In genomic region chr10:88974446-88975376, GRCh38 we compare ENCODE assay signal across 8 cellular contexts. TPM values are rescaled to one million over a fixed set of nuclear protein-coding genes. Genes with fewer than 3 reads are reported as not detected.
DNase-seq lines count a peak whose midpoint lies in the region; ATAC-seq and TF ChIP-seq lines count a peak whose summit lies in the region.

No MANE protein-coding gene starts in this region.

- TF ChIP-seq POLR2A in GM18505 (IDR thresholded peaks at IDR 0.05; ENCODE audit: borderline replicate concordance, extremely low read depth, insufficient read depth, insufficient read length): no peak

- no peaks in the 10 kb centered on the region for H3K9me3 ChIP-seq in thymus (ENCODE audit: control insufficient read depth)

- peaks cover 3% of the 10 kb centered on the region for H3K4me1 ChIP-seq in thymus (ENCODE audit: control insufficient read depth, insufficient read depth, low read length)

- H3K4me1 Mint-ChIP-seq in activated naive CD4-positive, alpha-beta T cell treated with anti-CD3 and anti-CD28 coated beads, Interleukin-2, amount 10 ng/mL, durations not matched to agents 7 days and 5 days: peaks cover 29% of the 10 kb centered on the region
- H3K4me1 Mint-ChIP-seq in activated CD4-positive, alpha-beta memory T cell treated with anti-CD3 and anti-CD28 coated beads, Interleukin-2, amount 10 ng/mL, durations not matched to agents 7 days and 5 days: peaks cover 28% of the 10 kb centered on the region

- no peaks in the 10 kb centered on the region for H3K36me3 ChIP-seq in thymus (ENCODE audit: control insufficient read depth, insufficient read depth)

- 30% methylated on average over 7 of the region's 7 CpGs for WGBS in thymus

- peaks cover 6% of the 10 kb centered on the region for H3K36me3 Mint-ChIP-seq in activated naive CD4-positive, alpha-beta T cell treated with anti-CD3 and anti-CD28 coated beads, Interleukin-2, amount 10 ng/mL, durations not matched to agents 7 days and 5 days
- peaks cover 5% of the 10 kb centered on the region for H3K36me3 Mint-ChIP-seq in activated CD4-positive, alpha-beta memory T cell treated with anti-CD3 and anti-CD28 coated beads, Interleukin-2, amount 10 ng/mL, durations not matched to agents 7 days and 5 days (ENCODE audit: low read depth)

- peak overlapping the region; percentile 69 for H3K4me3 ChIP-seq in thymus (ENCODE audit: low read length)

- H3K4me3 Mint-ChIP-seq in activated naive CD4-positive, alpha-beta T cell treated with anti-CD3 and anti-CD28 coated beads, Interleukin-2, amount 10 ng/mL, durations not matched to agents 7 days and 5 days: peak overlapping the region; percentile 90
- H3K4me3 Mint-ChIP-seq in activated CD4-positive, alpha-beta memory T cell treated with anti-CD3 and anti-CD28 coated beads, Interleukin-2, amount 10 ng/mL, durations not matched to agents 7 days and 5 days: peak overlapping the region; percentile 88

- no peaks in the 10 kb centered on the region for H3K27me3 ChIP-seq in thymus (ENCODE audit: control insufficient read depth, insufficient read depth)

- H3K9me3 Mint-ChIP-seq in activated naive CD4-positive, alpha-beta T cell treated with anti-CD3 and anti-CD28 coated beads, Interleukin-2, amount 10 ng/mL, durations not matched to agents 7 days and 5 days: no peaks in the 10 kb centered on the region
- no peaks in the 10 kb centered on the region for H3K9me3 Mint-ChIP-seq in activated CD4-positive, alpha-beta memory T cell treated with anti-CD3 and anti-CD28 coated beads, Interleukin-2, amount 10 ng/mL, durations not matched to agents 7 days and 5 days

- ATAC-seq in GM18505 (IDR thresholded peaks at IDR 0.05; ENCODE audit: unreplicated experiment): no peak

- peak overlapping the region; percentile 93 for H3K27ac Mint-ChIP-seq in activated naive CD4-positive, alpha-beta T cell treated with anti-CD3 and anti-CD28 coated beads, Interleukin-2, amount 10 ng/mL, durations not matched to agents 7 days and 5 days
- peak overlapping the region; percentile 93 for H3K27ac Mint-ChIP-seq in activated CD4-positive, alpha-beta memory T cell treated with anti-CD3 and anti-CD28 coated beads, Interleukin-2, amount 10 ng/mL, durations not matched to agents 7 days and 5 days

- no peak overlapping the region for H3K27ac ChIP-seq in thymus (ENCODE audit: low read depth)

- peaks cover 4% of the 10 kb centered on the region for H3K27me3 Mint-ChIP-seq in activated naive CD4-positive, alpha-beta T cell treated with anti-CD3 and anti-CD28 coated beads, Interleukin-2, amount 10 ng/mL, durations not matched to agents 7 days and 5 days
- no peaks in the 10 kb centered on the region for H3K27me3 Mint-ChIP-seq in activated CD4-positive, alpha-beta memory T cell treated with anti-CD3 and anti-CD28 coated beads, Interleukin-2, amount 10 ng/mL, durations not matched to agents 7 days and 5 days

- CTCF ChIA-PET in activated naive CD4-positive, alpha-beta T cell treated with anti-CD3 and anti-CD28 coated beads, Interleukin-2, amount 10 ng/mL, durations not matched to agents 7 days and 5 days (lab: Charles Lee): interaction anchor here (1.0 to 1.5 kb wide), 2 partner anchors 17 to 40 kb away, joined by 3 to 5 read pairs; no protein-coding TSS in a partner anchor
- CTCF ChIA-PET in activated CD4-positive, alpha-beta memory T cell treated with anti-CD3 and anti-CD28 coated beads, Interleukin-2, amount 10 ng/mL, durations not matched to agents 7 days and 5 days (lab: Charles Lee): interaction anchor here (0.9 to 3.2 kb wide), 5 partner anchors 13 to 42 kb away, joined by 3 to 10 read pairs (median 4); partner anchors contain the start of gene FAS

- no peak for DNase-seq in activated naive CD4-positive, alpha-beta T cell treated with anti-CD3 and anti-CD28 coated beads, Interleukin-2, amount 10 ng/mL, durations not matched to agents 7 days and 5 days
- no peak for DNase-seq in activated naive CD4-positive, alpha-beta T cell treated with anti-CD3 and anti-CD28 coated beads, Interleukin-2, amount 50 U/mL, for 16 hours
- DNase-seq in activated CD4-positive, alpha-beta memory T cell treated with anti-CD3 and anti-CD28 coated beads, Interleukin-2, amount 10 ng/mL, durations not matched to agents 7 days and 5 days: no peak
- DNase-seq in inferior parietal cortex (ENCODE audit: extremely low spot score) (peak; percentile 44), NCI-H1930 (lab: John Stamatoyannopoulos, UW) (no peak), dedifferentiated amniotic fluid mesenchymal stem cell (ENCODE audit: extremely low spot score) (no peak)

- POLR2A ChIA-PET in activated CD4-positive, alpha-beta memory T cell treated with anti-CD3 and anti-CD28 coated beads, Interleukin-2, amount 10 ng/mL, durations not matched to agents 7 days and 5 days (lab: Charles Lee): interaction anchor here (1.1 to 4.8 kb wide), 4 partner anchors 13 to 95 kb away, joined by 3 to 57 read pairs (median 6); partner anchors contain the start of genes FAS and STAMBPL1

RNA-seq across cellular contexts. Expression of gene FAS, which starts 15.9 kb away (rescaled TPM):
- 10 to 100 TPM; 91.1 to 96.4 TPM for total RNA-seq in activated CD4-positive, alpha-beta memory T cell treated with anti-CD3 and anti-CD28 coated beads, Interleukin-2, amount 10 ng/mL, durations not matched to agents 7 days and 5 days
- 31.6 TPM for polyA plus RNA-seq in thymus

RNA-seq across cellular contexts. Expression of gene ACTA2, which starts 22.1 kb away (rescaled TPM):
- total RNA-seq in activated CD4-positive, alpha-beta memory T cell treated with anti-CD3 and anti-CD28 coated beads, Interleukin-2, amount 10 ng/mL, durations not matched to agents 7 days and 5 days: 10 to 100 TPM; 14.7 to 15.5 TPM
- 285 TPM for polyA plus RNA-seq in thymus
